Comparison of ENCODE assay signal across 11 cellular contexts in genomic region chr2:121563754-121564153, GRCh38. TPM values are rescaled to one million over a fixed set of nuclear protein-coding genes. Genes with fewer than 3 reads are reported as not detected.
DNase-seq lines count a peak whose midpoint lies in the region; ATAC-seq and TF ChIP-seq lines count a peak whose summit lies in the region.
"Not testable (repeated sequence)": the region's sequence is repeated elsewhere in the genome, so short reads cannot be mapped to it uniquely, and the experiment has no call there.
"Had no signal": no experiment of that assay in that cellular context is flagged by ENCODE, and none has a peak within 500 bp of the region (broad histone marks: within the 10 kb centered on the region; RNA-seq: fewer than 3 reads in every experiment).

No MANE protein-coding gene starts in this region.

- not testable (repeated sequence) for DNase-seq in CD4-positive, alpha-beta T cell; effector memory CD8-positive, alpha-beta T cell; left ventricle myocardium inferior; memory B cell (ENCODE audit: low spot score in 2 of 2); natural killer cell treated with Interleukin-12 subunit alpha and Interleukin-12 subunit beta and Interleukin-15 and Interleukin-18, amount 100 ng/mL, for 72 hours (ENCODE audit: low spot score)

- not testable (repeated sequence) for H3K4me3 Mint-ChIP-seq in CD4-positive, alpha-beta T cell; activated T-helper 17 cell treated with anti-CD3 and anti-CD28 coated beads, Interleukin-2, amount 50 U/mL, for 72 hours; effector memory CD8-positive, alpha-beta T cell; memory B cell; natural killer cell treated with Interleukin-12 subunit alpha and Interleukin-12 subunit beta and Interleukin-15 and Interleukin-18, amount 100 ng/mL, for 72 hours

- not testable (repeated sequence) for H3K9ac ChIP-seq in skeletal muscle tissue (ENCODE audit: low read depth in 1 of 3, low read length in 3 of 3)

- H3K27me3 Mint-ChIP-seq in CD4-positive, alpha-beta T cell; activated T-helper 17 cell treated with anti-CD3 and anti-CD28 coated beads, Interleukin-2, amount 50 U/mL, for 72 hours; effector memory CD8-positive, alpha-beta T cell; memory B cell; natural killer cell treated with Interleukin-12 subunit alpha and Interleukin-12 subunit beta and Interleukin-15 and Interleukin-18, amount 100 ng/mL, for 72 hours: not testable (repeated sequence)

- not testable (repeated sequence) for H3K9me3 ChIP-seq in CD4-positive, alpha-beta T cell (ENCODE audit: control insufficient read depth, low read length); HEK293 (ENCODE audit: control insufficient read depth, insufficient read depth, low read depth, low read length); left ventricle myocardium inferior (replicated peaks); skeletal muscle tissue (ENCODE audit: control insufficient read depth in 3 of 3, low read length in 3 of 3)

- TF ChIP-seq CTCF in CD4-positive, alpha-beta T cell (IDR thresholded peaks at IDR 0.05); HEK293 (tag by site-specific recombination; IDR thresholded peaks at IDR 0.05); left ventricle myocardium inferior (IDR thresholded peaks at IDR 0.05; ENCODE audit: borderline replicate concordance): not testable (repeated sequence)

- not testable (repeated sequence) for H3K27ac ChIP-seq in CD4-positive, alpha-beta T cell (ENCODE audit: low read depth, low read length); HEK293 (ENCODE audit: extremely low read depth, low read depth, low read length)
- H3K27ac ChIP-seq in left ventricle myocardium inferior (replicated peaks) = peak overlapping the region; percentile 44
- peak overlapping the region; percentile 90 for H3K27ac ChIP-seq in skeletal muscle tissue (ENCODE audit: low read depth, low read length)

- ATAC-seq in CD4-positive, alpha-beta T cell (ENCODE audit: poor library complexity); activated T-helper 17 cell treated with anti-CD3 and anti-CD28 coated beads, Interleukin-2, amount 50 U/mL, for 72 hours (replicated peaks); effector memory CD8-positive, alpha-beta T cell (replicated peaks); memory B cell (ENCODE audit: low read depth); natural killer cell treated with Interleukin-12 subunit alpha and Interleukin-12 subunit beta and Interleukin-15 and Interleukin-18, amount 100 ng/mL, for 72 hours: not testable (repeated sequence)

- CTCF ChIA-PET in CD4-positive, alpha-beta T cell (lab: Charles Lee) = not testable (repeated sequence)
- CTCF ChIA-PET in HEK293 (lab: Yijun Ruan, JAX) = interaction anchor here (0.6 kb wide), 1 partner anchor 25 kb away, joined by 5 read pairs; no protein-coding TSS in a partner anchor

- not testable (repeated sequence) for H3K9me3 Mint-ChIP-seq in CD4-positive, alpha-beta T cell; activated T-helper 17 cell treated with anti-CD3 and anti-CD28 coated beads, Interleukin-2, amount 50 U/mL, for 72 hours; effector memory CD8-positive, alpha-beta T cell; memory B cell; natural killer cell treated with Interleukin-12 subunit alpha and Interleukin-12 subunit beta and Interleukin-15 and Interleukin-18, amount 100 ng/mL, for 72 hours

- H3K27me3 ChIP-seq in CD4-positive, alpha-beta T cell (ENCODE audit: control insufficient read depth, insufficient read depth, low read length); left ventricle myocardium inferior (ENCODE audit: low read depth); skeletal muscle tissue (ENCODE audit: control insufficient read depth in 3 of 3, insufficient read depth in 3 of 3, low read length in 3 of 3): not testable (repeated sequence)

- intact Hi-C loops in CD4-positive, alpha-beta T cell (cut with DNase I, micrococcal nuclease); left ventricle myocardium inferior (cut with micrococcal nuclease): not testable (repeated sequence)

- H3K27ac Mint-ChIP-seq in CD4-positive, alpha-beta T cell = peak overlapping the region; percentile 70
- peak overlapping the region; percentile 5 for H3K27ac Mint-ChIP-seq in activated T-helper 17 cell treated with anti-CD3 and anti-CD28 coated beads, Interleukin-2, amount 50 U/mL, for 72 hours
- H3K27ac Mint-ChIP-seq in effector memory CD8-positive, alpha-beta T cell = peak overlapping the region; percentile 13 to 78
- H3K27ac Mint-ChIP-seq in memory B cell = peak overlapping the region; percentile 18
- H3K27ac Mint-ChIP-seq in natural killer cell treated with Interleukin-12 subunit alpha and Interleukin-12 subunit beta and Interleukin-15 and Interleukin-18, amount 100 ng/mL, for 72 hours = peak overlapping the region; percentile 48 to 78

- H3K4me3 ChIP-seq in HEK293 (ENCODE audit: low read depth, low read length); left ventricle myocardium inferior; skeletal muscle tissue (ENCODE audit: low read length in 3 of 3): not testable (repeated sequence)

- H3K4me1 ChIP-seq in HEK293 (ENCODE audit: control insufficient read depth, insufficient read depth, low read length) (peaks cover 17% of the 10 kb centered on the region), left ventricle myocardium inferior (peaks cover 96% of the 10 kb centered on the region), skeletal muscle tissue (ENCODE audit: control insufficient read depth in 3 of 3, insufficient read depth in 3 of 3, low read length in 3 of 3) (peaks cover 62 to 69% (median 64%) of the 10 kb centered on the region in 3 donors)

- POLR2A ChIA-PET in CD4-positive, alpha-beta T cell (lab: Charles Lee) = not testable (repeated sequence)
- POLR2A ChIA-PET in HEK293 (lab: Yijun Ruan, JAX) = interaction anchor here (1.0 kb wide), 1 partner anchor 33 kb away, joined by 3 read pairs; the partner anchor contains the start of gene RNU4ATAC

- peaks cover 89% of the 10 kb centered on the region for H3K4me1 Mint-ChIP-seq in CD4-positive, alpha-beta T cell (ENCODE audit: low read depth)
- H3K4me1 Mint-ChIP-seq in activated T-helper 17 cell treated with anti-CD3 and anti-CD28 coated beads, Interleukin-2, amount 50 U/mL, for 72 hours = peaks cover 41% of the 10 kb centered on the region
- peaks cover 47 to 59% of the 10 kb centered on the region in 2 donors for H3K4me1 Mint-ChIP-seq in effector memory CD8-positive, alpha-beta T cell (ENCODE audit: low read depth in 2 of 2)
- peaks cover 16% of the 10 kb centered on the region for H3K4me1 Mint-ChIP-seq in memory B cell
- H3K4me1 Mint-ChIP-seq in natural killer cell treated with Interleukin-12 subunit alpha and Interleukin-12 subunit beta and Interleukin-15 and Interleukin-18, amount 100 ng/mL, for 72 hours (ENCODE audit: low read depth in 2 of 2) = peaks cover 32 to 65% of the 10 kb centered on the region in 2 donors

- H3K36me3 ChIP-seq in HEK293 (ENCODE audit: control insufficient read depth in 2 of 2, insufficient read depth in 1 of 2, low read length in 2 of 2); left ventricle myocardium inferior; skeletal muscle tissue (ENCODE audit: control insufficient read depth in 3 of 3, insufficient read depth in 3 of 3, low read length in 3 of 3): not testable (repeated sequence)

- H3K36me3 Mint-ChIP-seq in CD4-positive, alpha-beta T cell (ENCODE audit: low read depth) = peaks cover 15% of the 10 kb centered on the region
- H3K36me3 Mint-ChIP-seq in activated T-helper 17 cell treated with anti-CD3 and anti-CD28 coated beads, Interleukin-2, amount 50 U/mL, for 72 hours (ENCODE audit: low read depth); effector memory CD8-positive, alpha-beta T cell (ENCODE audit: insufficient read depth); natural killer cell treated with Interleukin-12 subunit alpha and Interleukin-12 subunit beta and Interleukin-15 and Interleukin-18, amount 100 ng/mL, for 72 hours: not testable (repeated sequence)
- H3K36me3 Mint-ChIP-seq in memory B cell = peaks cover 19% of the 10 kb centered on the region

TF ChIP-seq in HEK293, 187 proteins besides CTCF, POLR2A, EP300 and RAD21:
- TF ChIP-seq SETDB1 (IDR thresholded peaks at IDR 0.05; ENCODE audit: insufficient read length, low read length) (peak; percentile 66), EGR2 (tag by site-specific recombination; IDR thresholded peaks at IDR 0.05; ENCODE audit: low read depth) (peak; percentile 23; the same call in 1 of the 2 replicates)
TF ChIP-seq in HEK293: peak in this region for 2; not testable (repeated sequence) for 185.

RNA-seq across cellular contexts. Expression of gene RNU4ATAC, which starts 33.1 kb away (rescaled TPM):
- not detected for total RNA-seq in CD4-positive, alpha-beta T cell
- not detected for total RNA-seq in activated T-helper 17 cell treated with anti-CD3 and anti-CD28 coated beads, Interleukin-2, amount 50 U/mL, for 72 hours
- total RNA-seq in left ventricle myocardium inferior (7.3 TPM), skeletal muscle tissue (not detected)
- total RNA-seq in natural killer cell treated with Interleukin-12 subunit alpha and Interleukin-12 subunit beta and Interleukin-15 and Interleukin-18, amount 100 ng/mL, for 72 hours = not detected
- total RNA-seq: B cell; Caco-2; CD4-positive, CD25-positive, alpha-beta regulatory T cell had no signal

Comparison
In these comparisons a context has a peak if more than half of its experiments do, and no peak if none do; other contexts are left out.
1. H3K27ac Mint-ChIP-seq: peak in every context shown above with its lines; median percentile 70 in CD4-positive, alpha-beta T cell; 63 in natural killer cell treated with Interleukin-12 subunit alpha and Interleukin-12 subunit beta and Interleukin-15 and Interleukin-18, amount 100 ng/mL, for 72 hours; 46 in effector memory CD8-positive, alpha-beta T cell; 18 in memory B cell; 5 in activated T-helper 17 cell treated with anti-CD3 and anti-CD28 coated beads, Interleukin-2, amount 50 U/mL, for 72 hours.